Comparison of ENCODE assay signal across 1 cellular context in the genomic region with DNA sequence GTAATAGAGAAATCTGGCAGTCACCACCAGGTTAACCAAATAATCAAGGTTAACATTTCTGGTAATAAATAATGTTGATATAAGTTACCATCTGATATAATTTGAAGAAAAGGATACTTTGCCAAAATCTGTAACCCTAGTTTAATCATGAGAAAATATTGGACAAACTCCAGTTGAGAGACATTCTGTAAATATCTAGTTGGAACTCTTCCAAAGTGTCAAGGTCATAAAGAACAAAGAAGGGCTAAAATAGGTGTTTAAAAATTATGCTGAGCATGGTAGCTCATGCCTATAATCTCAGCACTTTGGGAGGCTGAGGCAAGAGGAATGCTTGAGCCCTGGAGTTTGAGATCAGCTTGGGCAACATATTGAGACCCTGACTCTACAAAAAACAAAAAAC.
TF ChIP-seq lines count a peak whose summit lies in the region.

No MANE protein-coding gene starts in this region.

TF ChIP-seq in GM23338, 12 proteins besides CTCF, POLR2A, EP300 and RAD21:
- TF ChIP-seq, protein P1, sequence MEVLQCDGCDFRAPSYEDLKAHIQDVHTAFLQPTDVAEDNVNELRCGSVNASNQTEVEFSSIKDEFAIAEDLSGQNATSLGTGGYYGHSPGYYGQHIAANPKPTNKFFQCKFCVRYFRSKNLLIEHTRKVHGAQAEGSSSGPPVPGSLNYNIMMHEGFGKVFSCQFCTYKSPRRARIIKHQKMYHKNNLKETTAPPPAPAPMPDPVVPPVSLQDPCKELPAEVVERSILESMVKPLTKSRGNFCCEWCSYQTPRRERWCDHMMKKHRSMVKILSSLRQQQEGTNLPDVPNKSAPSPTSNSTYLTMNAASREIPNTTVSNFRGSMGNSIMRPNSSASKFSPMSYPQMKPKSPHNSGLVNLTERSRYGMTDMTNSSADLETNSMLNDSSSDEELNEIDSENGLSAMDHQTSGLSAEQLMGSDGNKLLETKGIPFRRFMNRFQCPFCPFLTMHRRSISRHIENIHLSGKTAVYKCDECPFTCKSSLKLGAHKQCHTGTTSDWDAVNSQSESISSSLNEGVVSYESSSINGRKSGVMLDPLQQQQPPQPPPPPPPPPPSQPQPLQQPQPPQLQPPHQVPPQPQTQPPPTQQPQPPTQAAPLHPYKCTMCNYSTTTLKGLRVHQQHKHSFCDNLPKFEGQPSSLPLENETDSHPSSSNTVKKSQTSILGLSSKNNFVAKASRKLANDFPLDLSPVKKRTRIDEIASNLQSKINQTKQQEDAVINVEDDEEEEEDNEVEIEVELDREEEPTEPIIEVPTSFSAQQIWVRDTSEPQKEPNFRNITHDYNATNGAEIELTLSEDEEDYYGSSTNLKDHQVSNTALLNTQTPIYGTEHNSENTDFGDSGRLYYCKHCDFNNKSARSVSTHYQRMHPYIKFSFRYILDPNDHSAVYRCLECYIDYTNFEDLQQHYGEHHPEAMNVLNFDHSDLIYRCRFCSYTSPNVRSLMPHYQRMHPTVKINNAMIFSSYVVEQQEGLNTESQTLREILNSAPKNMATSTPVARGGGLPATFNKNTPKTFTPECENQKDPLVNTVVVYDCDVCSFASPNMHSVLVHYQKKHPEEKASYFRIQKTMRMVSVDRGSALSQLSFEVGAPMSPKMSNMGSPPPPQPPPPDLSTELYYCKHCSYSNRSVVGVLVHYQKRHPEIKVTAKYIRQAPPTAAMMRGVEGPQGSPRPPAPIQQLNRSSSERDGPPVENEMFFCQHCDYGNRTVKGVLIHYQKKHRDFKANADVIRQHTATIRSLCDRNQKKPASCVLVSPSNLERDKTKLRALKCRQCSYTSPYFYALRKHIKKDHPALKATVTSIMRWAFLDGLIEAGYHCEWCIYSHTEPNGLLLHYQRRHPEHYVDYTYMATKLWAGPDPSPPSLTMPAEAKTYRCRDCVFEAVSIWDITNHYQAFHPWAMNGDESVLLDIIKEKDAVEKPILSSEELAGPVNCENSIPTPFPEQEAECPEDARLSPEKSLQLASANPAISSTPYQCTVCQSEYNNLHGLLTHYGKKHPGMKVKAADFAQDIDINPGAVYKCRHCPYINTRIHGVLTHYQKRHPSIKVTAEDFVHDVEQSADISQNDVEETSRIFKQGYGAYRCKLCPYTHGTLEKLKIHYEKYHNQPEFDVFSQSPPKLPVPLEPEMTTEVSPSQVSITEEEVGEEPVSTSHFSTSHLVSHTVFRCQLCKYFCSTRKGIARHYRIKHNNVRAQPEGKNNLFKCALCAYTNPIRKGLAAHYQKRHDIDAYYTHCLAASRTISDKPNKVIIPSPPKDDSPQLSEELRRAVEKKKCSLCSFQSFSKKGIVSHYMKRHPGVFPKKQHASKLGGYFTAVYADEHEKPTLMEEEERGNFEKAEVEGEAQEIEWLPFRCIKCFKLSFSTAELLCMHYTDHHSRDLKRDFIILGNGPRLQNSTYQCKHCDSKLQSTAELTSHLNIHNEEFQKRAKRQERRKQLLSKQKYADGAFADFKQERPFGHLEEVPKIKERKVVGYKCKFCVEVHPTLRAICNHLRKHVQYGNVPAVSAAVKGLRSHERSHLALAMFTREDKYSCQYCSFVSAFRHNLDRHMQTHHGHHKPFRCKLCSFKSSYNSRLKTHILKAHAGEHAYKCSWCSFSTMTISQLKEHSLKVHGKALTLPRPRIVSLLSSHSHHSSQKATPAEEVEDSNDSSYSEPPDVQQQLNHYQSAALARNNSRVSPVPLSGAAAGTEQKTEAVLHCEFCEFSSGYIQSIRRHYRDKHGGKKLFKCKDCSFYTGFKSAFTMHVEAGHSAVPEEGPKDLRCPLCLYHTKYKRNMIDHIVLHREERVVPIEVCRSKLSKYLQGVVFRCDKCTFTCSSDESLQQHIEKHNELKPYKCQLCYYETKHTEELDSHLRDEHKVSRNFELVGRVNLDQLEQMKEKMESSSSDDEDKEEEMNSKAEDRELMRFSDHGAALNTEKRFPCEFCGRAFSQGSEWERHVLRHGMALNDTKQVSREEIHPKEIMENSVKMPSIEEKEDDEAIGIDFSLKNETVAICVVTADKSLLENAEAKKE (CRISPR knock-in tag; IDR thresholded peaks at IDR 0.05) = no peak
- TF ChIP-seq JUNB (IDR thresholded peaks at IDR 0.05; ENCODE audit: unreplicated experiment) = no peak
- no peak for TF ChIP-seq EZH2 (IDR thresholded peaks at IDR 0.05; ENCODE audit: low read depth, unreplicated experiment)
- no peak for TF ChIP-seq STAT1 (IDR thresholded peaks at IDR 0.05; ENCODE audit: unreplicated experiment)
- no peak for TF ChIP-seq POLR2AphosphoS5 (IDR thresholded peaks at IDR 0.05; ENCODE audit: low read depth)
